32 cellular contexts compared by ENCODE assay signal in the genomic region with DNA sequence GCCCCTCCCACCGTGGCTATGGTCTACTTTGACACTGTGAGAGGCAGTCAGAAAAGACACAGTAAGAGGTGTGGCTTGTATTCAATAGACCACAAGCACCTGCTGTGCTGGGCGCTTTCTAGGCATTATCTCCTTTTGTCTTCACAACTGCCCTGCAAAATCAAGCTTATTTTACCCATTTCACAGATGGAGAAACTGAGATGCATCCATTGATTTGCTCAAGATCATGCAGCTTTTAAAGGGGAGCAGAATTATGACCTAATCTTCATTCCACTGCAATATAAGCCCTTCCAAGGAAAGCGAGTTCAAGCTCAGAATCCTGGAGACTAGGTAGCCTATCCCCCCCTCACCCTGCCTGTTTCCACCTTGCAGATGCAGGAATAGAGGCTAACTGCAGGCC.
"Had no signal": no experiment of that assay in that cellular context is flagged by ENCODE, and none has a peak within 500 bp of the region (broad histone marks: within the 10 kb centered on the region; RNA-seq: fewer than 3 reads in every experiment).

No MANE protein-coding gene starts in this region.

- H3K4me3 ChIP-seq: adrenal gland, body of pancreas, esophagus muscularis mucosa, heart left ventricle, pancreas, prostate gland, sigmoid colon, thoracic aorta had no signal

- FAIRE-seq: colon, pancreas, small intestine, urothelium cell line had no signal

- DNase-seq: activated CD4-positive, alpha-beta memory T cell treated with anti-CD3 and anti-CD28 coated beads for 36 hours; activated CD4-positive, alpha-beta T cell treated with anti-CD3 and anti-CD28 coated beads, Interleukin-2, amount 10 ng/mL, durations not matched to agents 24 days and 14 days; activated CD4-positive, CD25-positive, alpha-beta regulatory T cell treated with anti-CD3 and anti-CD28 coated beads, Interleukin-2, amount 50 U/mL, for 72 hours; activated CD8-positive, alpha-beta memory T cell treated with anti-CD3 and anti-CD28 coated beads, Interleukin-2, amount 50 U/mL, for 4 hours; activated effector memory CD4-positive, alpha-beta T cell treated with anti-CD3 and anti-CD28 coated beads, Interleukin-2, amount 50 U/mL, for 16 hours; activated naive CD4-positive, alpha-beta T cell treated with anti-CD3 and anti-CD28 coated beads for 36 hours; activated naive CD8-positive, alpha-beta T cell treated with anti-CD3 and anti-CD28 coated beads for 36 hours; activated T-cell treated with anti-CD3 and anti-CD28 coated beads, Interleukin-2, amount 50 U/mL, for 1 hour; adrenal gland; aorta; body of pancreas; dermis blood vessel endothelial cell; effector CD4-positive, alpha-beta T cell; foreskin keratinocyte; heart left ventricle; hypothalamus; midbrain; naive thymus-derived CD4-positive, alpha-beta T cell; nucleus accumbens; pancreas; retina; sigmoid colon; small intestine; stimulated activated CD4-positive, alpha-beta T cell treated with anti-CD3 and anti-CD28 coated beads, Interleukin-4, amount 100 ng/mL, for 24 hours; trophoblast cell had no signal

- H3K4me1 ChIP-seq: body of pancreas, esophagus muscularis mucosa, foreskin keratinocyte, heart left ventricle, pancreas, prostate gland, sigmoid colon had no signal

- H3K27ac ChIP-seq: adrenal gland, body of pancreas, esophagus muscularis mucosa, foreskin keratinocyte, heart left ventricle, pancreas, prostate gland, sigmoid colon, thoracic aorta, VCaP had no signal

- H3K9me3 ChIP-seq: adrenal gland, body of pancreas, esophagus muscularis mucosa, heart left ventricle, pancreas, prostate gland, sigmoid colon, thoracic aorta had no signal

- H3K27me3 ChIP-seq: adrenal gland, foreskin keratinocyte, pancreas had no signal

- H3K36me3 ChIP-seq: adrenal gland, esophagus muscularis mucosa, heart left ventricle, pancreas, prostate gland, sigmoid colon, thoracic aorta had no signal

- ATAC-seq: body of pancreas; foreskin keratinocyte; heart left ventricle; naive thymus-derived CD4-positive, alpha-beta T cell; pancreas; stimulated activated effector memory CD8-positive, alpha-beta T cell treated with anti-CD3 and anti-CD28 coated beads, Interleukin-12 subunit alpha, Interleukin-12 subunit beta, amount 100 ng/mL, for 72 hours had no signal
